12 cellular contexts compared by ENCODE assay signal in the genomic region with DNA sequence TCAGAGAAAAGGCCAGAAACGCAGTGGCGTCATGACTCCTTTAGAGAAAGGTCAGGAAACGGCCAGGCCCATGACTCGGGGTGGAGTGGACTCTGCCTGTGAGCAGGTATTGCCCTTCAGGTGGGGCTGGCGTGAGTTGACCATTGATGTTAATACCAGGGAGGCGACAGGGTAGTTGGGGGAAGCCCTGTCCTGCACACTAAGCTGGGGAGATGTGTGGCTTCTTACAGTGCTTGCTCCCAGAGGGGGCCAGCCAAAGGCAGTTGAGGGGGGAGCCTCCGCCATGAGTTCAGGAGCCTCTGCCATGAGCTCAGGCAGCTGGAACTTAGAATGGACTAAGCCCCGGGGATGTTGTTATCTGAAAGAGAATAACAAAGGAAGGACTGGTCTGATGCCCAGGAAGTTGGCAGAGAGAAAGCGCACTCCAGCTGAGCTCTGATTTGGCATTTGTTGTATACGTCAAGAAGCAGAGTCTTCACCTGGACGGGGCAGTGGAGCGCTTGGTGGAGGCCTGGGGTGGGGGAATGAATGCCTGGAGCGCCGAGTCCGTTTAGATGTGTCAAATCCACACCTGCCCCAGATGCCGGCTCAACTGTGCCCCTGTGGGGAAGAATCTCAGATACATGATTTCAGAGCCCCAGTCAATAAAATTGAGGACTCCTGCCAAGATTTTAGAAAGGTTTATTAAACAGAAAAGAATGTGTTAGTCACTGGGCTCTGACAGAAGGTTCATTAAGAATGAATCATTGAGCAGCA.
DNase-seq lines count a peak whose midpoint lies in the region; ATAC-seq and TF ChIP-seq lines count a peak whose summit lies in the region.
"Had no signal": no experiment of that assay in that cellular context is flagged by ENCODE, and none has a peak within 500 bp of the region (broad histone marks: within the 10 kb centered on the region; RNA-seq: fewer than 3 reads in every experiment).

No MANE protein-coding gene starts in this region.

- DNase-seq in AG04450 (ENCODE audit: low read depth, low spot score), result no peak
- DNase-seq in HPDE6-E6E7 (ENCODE audit: extremely low spot score), result peak; percentile 87
- DNase-seq in amniotic stem cell (lab: John Stamatoyannopoulos, UW), result peak; percentile 52
- DNase-seq in hepatic stellate cell (ENCODE audit: low spot score), result peak; percentile 79
- no peak for DNase-seq in A673 (ENCODE audit: low spot score)
- DNase-seq in globus pallidus (ENCODE audit: low spot score), result no peak
- no peak for DNase-seq in ecto neural progenitor cell (ENCODE audit: low spot score)
- DNase-seq: BE2C, left colon, uterus had no signal

- intact Hi-C loops in A673 (cut with micrococcal nuclease; ENCODE audit: unreplicated experiment), result no loop called here

- no peaks in the 10 kb centered on the region for H3K9me3 ChIP-seq in AG04450 (ENCODE audit: control insufficient read depth, insufficient read depth, low read length)
- no peaks in the 10 kb centered on the region for H3K9me3 ChIP-seq in A673 (ENCODE audit: low read depth, low read length, poor library complexity, severe bottlenecking)
- H3K9me3 ChIP-seq: BE2C, uterus had no signal

- CTCF ChIA-PET in AG04450 (lab: Charles Lee), result no interaction called here
- CTCF ChIA-PET in A673 (lab: Charles Lee), result no interaction called here

- POLR2A ChIA-PET in AG04450 (lab: Yijun Ruan, JAX), result no interaction called here
- POLR2A ChIA-PET in A673 (lab: Charles Lee; ENCODE audit: low non-redundant PET), result no interaction called here

- no peak for ATAC-seq in GM21825 (IDR thresholded peaks at IDR 0.05; ENCODE audit: unreplicated experiment)
- ATAC-seq: left colon had no signal

- no peaks in the 10 kb centered on the region for H3K27me3 ChIP-seq in AG04450 (ENCODE audit: control insufficient read depth, insufficient read depth, low read length)
- H3K27me3 ChIP-seq in A673 (replicated peaks; ENCODE audit: insufficient read depth, low read depth, low read length, poor library complexity), result no peaks in the 10 kb centered on the region
- H3K27me3 ChIP-seq: BE2C, uterus had no signal

- peak; percentile 11; the same call in 1 of the 2 replicates for TF ChIP-seq CTCF in AG04450 (IDR thresholded peaks at IDR 0.05; ENCODE audit: low read depth, low read length)
- no peak for TF ChIP-seq CTCF in A673 (conservative IDR thresholded peaks at IDR 0.05; ENCODE audit: low read depth, low read length)

- no TSS peak for BruUV-seq in A673 (replicated peaks; lab: Mats Ljungman, UMichigan)

- H3K36me3 ChIP-seq in A673 (ENCODE audit: insufficient read depth, low read length, poor library complexity, severe bottlenecking), result no peaks in the 10 kb centered on the region
- H3K36me3 ChIP-seq: BE2C, uterus had no signal

- no peaks in the 10 kb centered on the region for H3K4me1 ChIP-seq in A673 (ENCODE audit: insufficient read depth, low read length, poor library complexity, severe bottlenecking)
- H3K4me1 ChIP-seq: BE2C, uterus had no signal

- H3K27ac ChIP-seq in AG04450 (ENCODE audit: low read depth, low read length), result peak overlapping the region; percentile 61
- H3K27ac ChIP-seq in A673 (ENCODE audit: low read depth, low read length, poor library complexity, severe bottlenecking), result no peak overlapping the region
- H3K27ac ChIP-seq: uterus, VCaP had no signal

- no peak overlapping the region for H3K4me3 ChIP-seq in AG04450 (ENCODE audit: low read depth, low read length)
- no peak overlapping the region for H3K4me3 ChIP-seq in A673 (ENCODE audit: low read depth, low read length, poor library complexity, severe bottlenecking)
- H3K4me3 ChIP-seq: uterus had no signal

Comparison
In these comparisons a context has a peak if more than half of its experiments do, and no peak if none do; other contexts are left out.
1. DNase-seq: peak in HPDE6-E6E7 (single experiment), amniotic stem cell (single experiment) and hepatic stellate cell (single experiment); none in AG04450 (single experiment), A673 (single experiment), globus pallidus (single experiment) and ecto neural progenitor cell (single experiment).